ENCODE assay signal across 9 cellular contexts in the genomic region with DNA sequence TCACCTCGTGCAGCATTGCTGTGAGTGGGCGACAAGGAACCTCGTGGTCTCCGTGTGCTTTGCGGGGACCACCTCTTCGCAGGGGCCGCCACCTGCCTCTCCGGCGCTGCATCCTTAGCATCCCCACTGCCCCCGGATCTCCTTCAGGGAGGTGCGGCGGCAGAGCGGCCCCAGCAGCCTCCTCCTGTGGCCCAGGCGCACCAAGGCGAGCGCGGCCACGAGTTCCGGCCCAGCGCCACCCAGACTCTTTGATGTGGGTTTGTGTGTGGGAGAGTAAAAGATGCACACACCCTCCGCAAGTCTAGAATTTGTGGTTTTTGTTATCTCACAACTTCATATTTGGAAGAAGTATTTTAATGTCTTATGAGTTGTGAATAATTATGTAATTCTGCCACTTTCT.
DNase-seq lines count a peak whose midpoint lies in the region; ATAC-seq lines count a peak whose summit lies in the region.
"Had no signal": no experiment of that assay in that cellular context is flagged by ENCODE, and none has a peak within 500 bp of the region (broad histone marks: within the 10 kb centered on the region; RNA-seq: fewer than 3 reads in every experiment).

No MANE protein-coding gene starts in this region.

- peaks cover 21 to 54% (median 44%) of the 10 kb centered on the region in 5 donors for H3K27me3 Mint-ChIP-seq in naive thymus-derived CD8-positive, alpha-beta T cell

- peak; percentile 94 to 98 for ATAC-seq in naive thymus-derived CD8-positive, alpha-beta T cell
- ATAC-seq in HG02938 (IDR thresholded peaks at IDR 0.05; ENCODE audit: unreplicated experiment) = no peak

- no peaks in the 10 kb centered on the region for H3K9me3 Mint-ChIP-seq in naive thymus-derived CD8-positive, alpha-beta T cell

- H3K36me3 Mint-ChIP-seq in naive thymus-derived CD8-positive, alpha-beta T cell = no peaks in the 10 kb centered on the region

- POLR2A ChIA-PET in naive thymus-derived CD8-positive, alpha-beta T cell (lab: Charles Lee) = no interaction called here

- peak overlapping the region in 4 of 10 donors; percentile 38 to 56 (median 54) for H3K27ac Mint-ChIP-seq in naive thymus-derived CD8-positive, alpha-beta T cell

- H3K4me1 Mint-ChIP-seq in naive thymus-derived CD8-positive, alpha-beta T cell = peaks cover 27 to 47% (median 37%) of the 10 kb centered on the region in 4 donors

- H3K4me3 Mint-ChIP-seq in naive thymus-derived CD8-positive, alpha-beta T cell = peak overlapping the region; percentile 46 to 79 (median 70)

- DNase-seq in RPMI7951 (ENCODE audit: low read depth) = peak; percentile 5
- peak; percentile 51 for DNase-seq in activated T-cell treated with anti-CD3 and anti-CD28 coated beads for 4 hours
- DNase-seq in naive thymus-derived CD8-positive, alpha-beta T cell = peak; percentile 12 to 78 (median 70)
- peak; percentile 73 for DNase-seq in stimulated activated CD8-positive, alpha-beta memory T cell treated with anti-CD3 and anti-CD28 coated beads, Interleukin-4, amount 100 ng/mL, for 48 hours
- DNase-seq in SKM-1 (lab: John Stamatoyannopoulos, UW; ENCODE audit: unreplicated experiment) = no peak
- DNase-seq in COLO829 (ENCODE audit: low spot score) = no peak
- DNase-seq in mucosa of gallbladder (ENCODE audit: low spot score) = no peak
- DNase-seq: NCI-H748 treated with DMSO at 0.1 percent for 48 hours had no signal

Comparison
In these comparisons a context has a peak if more than half of its experiments do, and no peak if none do; other contexts are left out.
1. DNase-seq: peak in RPMI7951 (single experiment), activated T-cell treated with anti-CD3 and anti-CD28 coated beads for 4 hours (single experiment), naive thymus-derived CD8-positive, alpha-beta T cell (10 of 10) and stimulated activated CD8-positive, alpha-beta memory T cell treated with anti-CD3 and anti-CD28 coated beads, Interleukin-4, amount 100 ng/mL, for 48 hours (single experiment); none in SKM-1 (single experiment), COLO829 (single experiment) and mucosa of gallbladder (single experiment).